15 cellular contexts compared by ENCODE assay signal in genomic region chr1:83097715-83098613, GRCh38.
"Had no signal": no experiment of that assay in that cellular context is flagged by ENCODE, and none has a peak within 500 bp of the region (broad histone marks: within the 10 kb centered on the region; RNA-seq: fewer than 3 reads in every experiment).

No MANE protein-coding gene starts in this region.

- H3K4me3 ChIP-seq: ascending aorta, coronary artery, esophagus muscularis mucosa, mucosa of descending colon, neural progenitor cell, prostate gland, right atrium auricular region had no signal

- ATAC-seq: activated CD8-positive, alpha-beta memory T cell treated with anti-CD3 and anti-CD28 coated beads, Interleukin-2, amount 10 ng/mL, durations not matched to agents 7 days and 5 days; mucosa of descending colon had no signal

- DNase-seq: activated CD4-positive, alpha-beta memory T cell treated with anti-CD3 and anti-CD28 coated beads, Interleukin-2, amount 10 ng/mL, durations not matched to agents 7 days and 5 days; activated CD4-positive, alpha-beta T cell treated with anti-CD3 and anti-CD28 coated beads for 48 hours; activated CD4-positive, CD25-positive, alpha-beta regulatory T cell; activated CD8-positive, alpha-beta memory T cell treated with anti-CD3 and anti-CD28 coated beads, Interleukin-2, amount 10 ng/mL, durations not matched to agents 7 days and 5 days; activated naive CD4-positive, alpha-beta T cell treated with anti-CD3 and anti-CD28 coated beads for 36 hours; mesenchymal stem cell; mucosa of descending colon; naive B cell had no signal

- H3K4me1 ChIP-seq: ascending aorta, prostate gland, right atrium auricular region had no signal

- H3K4me3 Mint-ChIP-seq: activated CD4-positive, alpha-beta memory T cell treated with anti-CD3 and anti-CD28 coated beads, Interleukin-2, amount 10 ng/mL, durations not matched to agents 7 days and 5 days; activated CD8-positive, alpha-beta memory T cell treated with anti-CD3 and anti-CD28 coated beads, Interleukin-2, amount 10 ng/mL, durations not matched to agents 7 days and 5 days; activated naive CD4-positive, alpha-beta T cell treated with anti-CD3 and anti-CD28 coated beads for 36 hours; naive B cell; neural progenitor cell; stimulated activated naive CD8-positive, alpha-beta T cell treated with anti-CD3 and anti-CD28 coated beads, Interleukin-15, Interleukin-2, amounts not matched to agents 100 ng/mL and 50 ng/mL, for 24 hours had no signal

- H3K27ac Mint-ChIP-seq: activated CD4-positive, alpha-beta memory T cell treated with anti-CD3 and anti-CD28 coated beads, Interleukin-2, amount 10 ng/mL, durations not matched to agents 7 days and 5 days; activated CD8-positive, alpha-beta memory T cell treated with anti-CD3 and anti-CD28 coated beads, Interleukin-2, amount 10 ng/mL, durations not matched to agents 7 days and 5 days; activated naive CD4-positive, alpha-beta T cell treated with anti-CD3 and anti-CD28 coated beads for 36 hours; naive B cell; neural progenitor cell; stimulated activated naive CD8-positive, alpha-beta T cell treated with anti-CD3 and anti-CD28 coated beads, Interleukin-15, Interleukin-2, amounts not matched to agents 100 ng/mL and 50 ng/mL, for 24 hours had no signal

- H3K36me3 Mint-ChIP-seq: activated CD8-positive, alpha-beta memory T cell treated with anti-CD3 and anti-CD28 coated beads, Interleukin-2, amount 10 ng/mL, durations not matched to agents 7 days and 5 days; neural progenitor cell had no signal

- H3K4me2 ChIP-seq: neural progenitor cell had no signal

- H3K9me3 Mint-ChIP-seq: neural progenitor cell had no signal

- H3K36me3 ChIP-seq: ascending aorta, esophagus muscularis mucosa, neural progenitor cell, prostate gland, right atrium auricular region had no signal

- H3K27ac ChIP-seq: ascending aorta, coronary artery, esophagus muscularis mucosa, neural progenitor cell, prostate gland, right atrium auricular region had no signal

- H3K27me3 Mint-ChIP-seq: activated CD4-positive, alpha-beta memory T cell treated with anti-CD3 and anti-CD28 coated beads, Interleukin-2, amount 10 ng/mL, durations not matched to agents 7 days and 5 days; activated CD8-positive, alpha-beta memory T cell treated with anti-CD3 and anti-CD28 coated beads, Interleukin-2, amount 10 ng/mL, durations not matched to agents 7 days and 5 days; naive B cell; stimulated activated naive CD8-positive, alpha-beta T cell treated with anti-CD3 and anti-CD28 coated beads, Interleukin-15, Interleukin-2, amounts not matched to agents 100 ng/mL and 50 ng/mL, for 24 hours had no signal

- H2AFZ ChIP-seq: neural progenitor cell had no signal

- H3K9me3 ChIP-seq: ascending aorta, esophagus muscularis mucosa, mucosa of descending colon, prostate gland, right atrium auricular region had no signal

- H3K27me3 ChIP-seq: ascending aorta, esophagus muscularis mucosa, neural progenitor cell, right atrium auricular region had no signal

- H3K4me1 Mint-ChIP-seq: activated CD4-positive, alpha-beta memory T cell treated with anti-CD3 and anti-CD28 coated beads, Interleukin-2, amount 10 ng/mL, durations not matched to agents 7 days and 5 days; activated CD8-positive, alpha-beta memory T cell treated with anti-CD3 and anti-CD28 coated beads, Interleukin-2, amount 10 ng/mL, durations not matched to agents 7 days and 5 days; naive B cell had no signal
